Comparison of ENCODE assay signal across 19 cellular contexts in genomic region chr6:111849298-111849697, GRCh38. TPM values are rescaled to one million over a fixed set of nuclear protein-coding genes. Genes with fewer than 3 reads are reported as not detected.
DNase-seq lines count a peak whose midpoint lies in the region; ATAC-seq, FAIRE-seq and TF ChIP-seq lines count a peak whose summit lies in the region.
"Had no signal": no experiment of that assay in that cellular context is flagged by ENCODE, and none has a peak within 500 bp of the region (broad histone marks: within the 10 kb centered on the region; RNA-seq: fewer than 3 reads in every experiment).

No MANE protein-coding gene starts in this region.

- no peak for FAIRE-seq in D721Med (lab: Jason Lieb, UNC)
- no peak for FAIRE-seq in kidney (lab: Jason Lieb, UNC)
- FAIRE-seq: pancreas had no signal

- H3K36me3 Mint-ChIP-seq in activated T-helper 1 cell treated with anti-CD3 and anti-CD28 coated beads, Interleukin-12 subunit alpha, Interleukin-12 subunit beta, Interleukin-2, Interleukin-4 antibody, amounts not matched to agents 30 ng/mL and 10 ng/mL and 1 ng/mL, durations not matched to agents 14 hours and 24 hours and 36 hours (ENCODE audit: low read depth): peaks cover 57% of the 10 kb centered on the region

- H3K27ac ChIP-seq in heart left ventricle: peak overlapping the region in 7 of 12 donors; percentile 6 to 64 (median 42)
- H3K27ac ChIP-seq in kidney (ENCODE audit: low read depth in 2 of 2, low read length in 2 of 2): no peak overlapping the region
- H3K27ac ChIP-seq: lower lobe of right lung, pancreas had no signal

- H3K4me3 Mint-ChIP-seq in activated T-helper 1 cell treated with anti-CD3 and anti-CD28 coated beads, Interleukin-12 subunit alpha, Interleukin-12 subunit beta, Interleukin-2, Interleukin-4 antibody, amounts not matched to agents 30 ng/mL and 10 ng/mL and 1 ng/mL, durations not matched to agents 14 hours and 24 hours and 36 hours: no peak overlapping the region
- peak overlapping the region; percentile 28 to 59 for H3K4me3 Mint-ChIP-seq in stimulated activated naive CD8-positive, alpha-beta T cell treated with anti-CD3 and anti-CD28 coated beads, Interleukin-15, amount 100 ng/mL, for 72 hours
- H3K4me3 Mint-ChIP-seq: activated B cell treated with CpG ODN at 0.5 μM for 24 hours had no signal

- no peak for TF ChIP-seq POLR2A in heart left ventricle (IDR thresholded peaks at IDR 0.05)

- H3K4me1 ChIP-seq in heart left ventricle (peaks cover 15 to 98% (median 86%) of the 10 kb centered on the region in 12 donors), kidney (ENCODE audit: control insufficient read depth in 1 of 2, insufficient read depth in 1 of 2, low read depth in 1 of 2, low read length in 2 of 2) (peaks cover 0 to 7% of the 10 kb centered on the region in 2 donors)
- H3K4me1 ChIP-seq: pancreas had no signal

- 45 to 58% (median 52%) methylated on average over 5 of the region's 5 CpGs for WGBS in heart left ventricle, 4 donors

- peak; percentile 22 for ATAC-seq in Right ventricle myocardium superior (ENCODE audit: poor library complexity)
- ATAC-seq in heart left ventricle: peak; percentile 11 to 43 (median 36)
- no peak for ATAC-seq in stimulated activated naive CD8-positive, alpha-beta T cell treated with anti-CD3 and anti-CD28 coated beads, Interleukin-15, amount 100 ng/mL, for 72 hours
- ATAC-seq in esophagus mucosa: no peak
- ATAC-seq: lower lobe of right lung, pancreas, PC-3 had no signal

- no peak for TF ChIP-seq CTCF in heart left ventricle (IDR thresholded peaks at IDR 0.05)
- TF ChIP-seq CTCF in D721Med (IDR thresholded peaks at IDR 0.05; ENCODE audit: insufficient read depth, missing control alignments): no peak
- TF ChIP-seq CTCF in kidney (IDR thresholded peaks at IDR 0.05; ENCODE audit: borderline replicate concordance, extremely low read depth, insufficient read depth): no peak

- intact Hi-C loops in Right ventricle myocardium superior (cut with DNase I): no loop called here
- intact Hi-C loops in cardiac septum (cut with DNase I): no loop called here
- intact Hi-C loops in activated T-helper 1 cell treated with anti-CD3 and anti-CD28 coated beads, Interleukin-12 subunit alpha, Interleukin-12 subunit beta, Interleukin-2, Interleukin-4 antibody, amounts not matched to agents 30 ng/mL and 10 ng/mL and 1 ng/mL, durations not matched to agents 14 hours and 24 hours and 36 hours (cut with micrococcal nuclease): no loop called here
- intact Hi-C loops in heart left ventricle (cut with DNase I): no loop called here
- intact Hi-C loops in kidney (cut with DNase I): no loop called here

- no peaks in the 10 kb centered on the region for H3K27me3 Mint-ChIP-seq in activated T-helper 1 cell treated with anti-CD3 and anti-CD28 coated beads, Interleukin-12 subunit alpha, Interleukin-12 subunit beta, Interleukin-2, Interleukin-4 antibody, amounts not matched to agents 30 ng/mL and 10 ng/mL and 1 ng/mL, durations not matched to agents 14 hours and 24 hours and 36 hours (ENCODE audit: insufficient read depth)
- no peaks in the 10 kb centered on the region for H3K27me3 Mint-ChIP-seq in stimulated activated naive CD8-positive, alpha-beta T cell treated with anti-CD3 and anti-CD28 coated beads, Interleukin-15, amount 100 ng/mL, for 72 hours
- H3K27me3 Mint-ChIP-seq: activated B cell treated with CpG ODN at 0.5 μM for 24 hours had no signal

- no peak overlapping the region for H3K4me3 ChIP-seq in heart left ventricle
- no peak overlapping the region for H3K4me3 ChIP-seq in kidney (ENCODE audit: low read length in 2 of 2)
- H3K4me3 ChIP-seq: lower lobe of right lung, pancreas had no signal

- peaks cover 53% of the 10 kb centered on the region for H3K4me1 Mint-ChIP-seq in activated T-helper 1 cell treated with anti-CD3 and anti-CD28 coated beads, Interleukin-12 subunit alpha, Interleukin-12 subunit beta, Interleukin-2, Interleukin-4 antibody, amounts not matched to agents 30 ng/mL and 10 ng/mL and 1 ng/mL, durations not matched to agents 14 hours and 24 hours and 36 hours (ENCODE audit: low read depth)
- peaks cover 55% of the 10 kb centered on the region for H3K4me1 Mint-ChIP-seq in stimulated activated naive CD8-positive, alpha-beta T cell treated with anti-CD3 and anti-CD28 coated beads, Interleukin-15, amount 100 ng/mL, for 72 hours

- DNase-seq in Right ventricle myocardium superior: no peak
- DNase-seq in cardiac septum (ENCODE audit: low spot score): no peak
- DNase-seq in activated T-helper 1 cell treated with anti-CD3 and anti-CD28 coated beads, Interleukin-12 subunit alpha, Interleukin-12 subunit beta, Interleukin-2, Interleukin-4 antibody, amounts not matched to agents 30 ng/mL and 10 ng/mL and 1 ng/mL, durations not matched to agents 14 hours and 24 hours and 36 hours (ENCODE audit: low spot score): no peak
- peak in 1 of 5 donors; percentile 34 for DNase-seq in heart left ventricle
- no peak for DNase-seq in stimulated activated naive CD8-positive, alpha-beta T cell treated with anti-CD3 and anti-CD28 coated beads, Interleukin-15, amount 100 ng/mL, for 72 hours
- DNase-seq in D721Med (ENCODE audit: insufficient read length, low spot score): no peak
- DNase-seq in kidney: no peak
- DNase-seq: activated B cell treated with CpG ODN at 0.5 μM for 24 hours; activated CD8-positive, alpha-beta memory T cell treated with anti-CD3 and anti-CD28 coated beads, Interleukin-2, amount 50 U/mL, for 48 hours; Calu3; KBM-7; lower lobe of right lung; NCI-H187; NCI-H345; pancreas; PC-3; stimulated activated CD4-positive, alpha-beta T cell treated with anti-CD3 and anti-CD28 coated beads, Interleukin-1b, Interleukin-23, amount 100 ng/mL, for 48 hours; T-helper 9 cell had no signal

- H3K9me3 Mint-ChIP-seq in activated T-helper 1 cell treated with anti-CD3 and anti-CD28 coated beads, Interleukin-12 subunit alpha, Interleukin-12 subunit beta, Interleukin-2, Interleukin-4 antibody, amounts not matched to agents 30 ng/mL and 10 ng/mL and 1 ng/mL, durations not matched to agents 14 hours and 24 hours and 36 hours: no peaks in the 10 kb centered on the region
- H3K9me3 Mint-ChIP-seq in stimulated activated naive CD8-positive, alpha-beta T cell treated with anti-CD3 and anti-CD28 coated beads, Interleukin-15, amount 100 ng/mL, for 72 hours: no peaks in the 10 kb centered on the region
- H3K9me3 Mint-ChIP-seq: activated B cell treated with CpG ODN at 0.5 μM for 24 hours had no signal

- H3K27me3 ChIP-seq in heart left ventricle: no peaks in the 10 kb centered on the region
- H3K27me3 ChIP-seq: pancreas had no signal

- H3K27ac Mint-ChIP-seq in activated T-helper 1 cell treated with anti-CD3 and anti-CD28 coated beads, Interleukin-12 subunit alpha, Interleukin-12 subunit beta, Interleukin-2, Interleukin-4 antibody, amounts not matched to agents 30 ng/mL and 10 ng/mL and 1 ng/mL, durations not matched to agents 14 hours and 24 hours and 36 hours: peak overlapping the region; percentile 11
- H3K27ac Mint-ChIP-seq in stimulated activated naive CD8-positive, alpha-beta T cell treated with anti-CD3 and anti-CD28 coated beads, Interleukin-15, amount 100 ng/mL, for 72 hours: peak overlapping the region in 1 of 2 donors; percentile 75
- H3K27ac Mint-ChIP-seq: activated B cell treated with CpG ODN at 0.5 μM for 24 hours had no signal

- H3K9me3 ChIP-seq in heart left ventricle: no peaks in the 10 kb centered on the region
- H3K9me3 ChIP-seq in kidney (ENCODE audit: control insufficient read depth in 1 of 2, low read length in 2 of 2): no peaks in the 10 kb centered on the region
- H3K9me3 ChIP-seq: lower lobe of right lung, pancreas had no signal

- H3K36me3 ChIP-seq in heart left ventricle (peaks cover 0 to 7% (median 0%) of the 10 kb centered on the region in 9 donors), kidney (ENCODE audit: control insufficient read depth in 1 of 2, insufficient read depth in 2 of 2, low read length in 2 of 2) (no peaks in the 10 kb centered on the region)
- H3K36me3 ChIP-seq: pancreas had no signal

- H3K9ac ChIP-seq in kidney (ENCODE audit: low read length in 2 of 2): no peak overlapping the region

RNA-seq across cellular contexts. Expression of gene FYN, which starts 24.0 kb away (rescaled TPM):
- 40.6 TPM for total RNA-seq in Right ventricle myocardium superior
- total RNA-seq in cardiac septum: 65.3 TPM
- 347 and 355 TPM in 2 replicates for total RNA-seq in activated T-helper 1 cell treated with anti-CD3 and anti-CD28 coated beads, Interleukin-12 subunit alpha, Interleukin-12 subunit beta, Interleukin-2, Interleukin-4 antibody, amounts not matched to agents 30 ng/mL and 10 ng/mL and 1 ng/mL, durations not matched to agents 14 hours and 24 hours and 36 hours
- total RNA-seq in heart left ventricle: 10 to 100 TPM; 28.1 to 72.4 (median 56.6) TPM
- 10 to 100 TPM; 14.7 to 29.4 TPM for polyA plus RNA-seq in heart left ventricle
- total RNA-seq in esophagus mucosa: 5.2 TPM
- total RNA-seq in kidney: 52.4 TPM
- 34.5 TPM for polyA plus RNA-seq in kidney (ENCODE audit: insufficient read depth, low read depth, low replicate concordance)

Comparison
In these comparisons a context has a peak if more than half of its experiments do, and no peak if none do; other contexts are left out.
1. ATAC-seq: peak in Right ventricle myocardium superior (single experiment) and heart left ventricle (4 of 4); none in stimulated activated naive CD8-positive, alpha-beta T cell treated with anti-CD3 and anti-CD28 coated beads, Interleukin-15, amount 100 ng/mL, for 72 hours (single experiment) and esophagus mucosa (single experiment).
2. H3K27ac ChIP-seq: peak in heart left ventricle (7 of 12); none in kidney (0 of 2).